Comparison of ENCODE assay signal across 10 cellular contexts in genomic region chr1:206930210-206930798, GRCh38. TPM values are rescaled to one million over a fixed set of nuclear protein-coding genes. Genes with fewer than 3 reads are reported as not detected.
A peak's percentile ranks its signal among the peaks of the same experiment; 100 is the strongest.
DNase-seq lines count a peak whose midpoint lies in the region; ATAC-seq, FAIRE-seq and TF ChIP-seq lines count a peak whose summit lies in the region.
"Had no signal": no experiment of that assay in that cellular context is flagged by ENCODE, and none has a peak within 500 bp of the region (broad histone marks: within the 10 kb centered on the region; RNA-seq: fewer than 3 reads in every experiment).

No MANE protein-coding gene starts in this region.

- H3K4me3 ChIP-seq in GM08714 (ENCODE audit: low read length) = peak overlapping the region; percentile 29; the same call in 1 of the 2 replicates

- H3K4me3 Mint-ChIP-seq in activated naive CD8-positive, alpha-beta T cell treated with anti-CD3 and anti-CD28 coated beads for 36 hours = peak overlapping the region; percentile 64

- H3K4me1 Mint-ChIP-seq in activated naive CD8-positive, alpha-beta T cell treated with anti-CD3 and anti-CD28 coated beads for 36 hours = peaks cover 42% of the 10 kb centered on the region

- H3K36me3 Mint-ChIP-seq in activated naive CD8-positive, alpha-beta T cell treated with anti-CD3 and anti-CD28 coated beads for 36 hours = no peaks in the 10 kb centered on the region

- no peak for FAIRE-seq in H54 (lab: Jason Lieb, UNC)

- H3K27ac Mint-ChIP-seq in activated naive CD8-positive, alpha-beta T cell treated with anti-CD3 and anti-CD28 coated beads for 36 hours = peak overlapping the region; percentile 93

- no peak for TF ChIP-seq POLR2A in H54 (IDR thresholded peaks at IDR 0.05; ENCODE audit: low read depth, low read length)

- H3K9me3 Mint-ChIP-seq in activated naive CD8-positive, alpha-beta T cell treated with anti-CD3 and anti-CD28 coated beads for 36 hours = no peaks in the 10 kb centered on the region

- ATAC-seq in GM19328 (IDR thresholded peaks at IDR 0.05; ENCODE audit: unreplicated experiment) (peak; percentile 75), HG03175 (IDR thresholded peaks at IDR 0.05; ENCODE audit: unreplicated experiment) (peak; percentile 80)

- DNase-seq in activated naive CD8-positive, alpha-beta T cell treated with anti-CD3 and anti-CD28 coated beads for 36 hours = peak; percentile 67
- DNase-seq in H54 (ENCODE audit: insufficient read length, low spot score) (no peak), NCI-H1105 treated with DMSO at 0.1 percent for 48 hours (lab: John Stamatoyannopoulos, UW) (no peak), NCI-H524 treated with DMSO at 0.1 percent for 48 hours (lab: John Stamatoyannopoulos, UW) (no peak), NCI-H2196 treated with DMSO at 0.1 percent for 48 hours (lab: John Stamatoyannopoulos, UW; ENCODE audit: unreplicated experiment) (no peak)

- no peaks in the 10 kb centered on the region for H3K27me3 Mint-ChIP-seq in activated naive CD8-positive, alpha-beta T cell treated with anti-CD3 and anti-CD28 coated beads for 36 hours

RNA-seq across cellular contexts. Expression of gene FCMR, which starts 8.6 kb away (rescaled TPM):
- 10 to 100 TPM; 42.9 to 45.5 TPM for total RNA-seq in activated naive CD8-positive, alpha-beta T cell treated with anti-CD3 and anti-CD28 coated beads for 36 hours

RNA-seq across cellular contexts. Expression of gene PIGR, which starts 16.0 kb away (rescaled TPM):
- total RNA-seq in activated naive CD8-positive, alpha-beta T cell treated with anti-CD3 and anti-CD28 coated beads for 36 hours = under 1 TPM; 0.08 to 0.10 TPM
- total RNA-seq: mononuclear cell had no signal

RNA-seq across cellular contexts. Expression of gene IL24, which starts 33.1 kb away (rescaled TPM):
- total RNA-seq in activated naive CD8-positive, alpha-beta T cell treated with anti-CD3 and anti-CD28 coated beads for 36 hours = under 1 TPM; 0.54 to 0.72 TPM
- total RNA-seq: aorta had no signal

RNA-seq across cellular contexts. Expression of gene FCAMR, which starts 40.0 kb away (rescaled TPM):
- total RNA-seq in activated naive CD8-positive, alpha-beta T cell treated with anti-CD3 and anti-CD28 coated beads for 36 hours = not detected
- total RNA-seq: aorta, mononuclear cell had no signal
